37 cellular contexts compared by ENCODE assay signal in the genomic region with DNA sequence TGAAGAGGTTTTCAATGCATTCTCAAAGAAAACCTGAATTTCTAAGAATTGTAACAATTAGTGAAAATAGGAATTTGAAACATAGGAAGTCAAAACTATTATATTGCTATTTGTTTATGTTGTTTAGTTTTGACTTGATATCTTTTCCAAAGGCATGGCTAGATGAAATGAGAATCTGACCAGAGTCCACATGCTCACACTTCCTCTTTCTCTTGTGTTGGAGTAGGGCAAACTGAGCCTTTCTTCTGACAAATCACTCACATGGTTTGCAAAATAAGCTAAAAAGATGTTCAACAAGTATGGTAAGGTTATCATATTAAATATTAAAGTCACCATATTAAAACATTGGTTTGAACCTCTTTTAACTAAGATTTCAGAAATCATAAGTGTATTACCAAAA.
"Had no signal": no experiment of that assay in that cellular context is flagged by ENCODE, and none has a peak within 500 bp of the region (broad histone marks: within the 10 kb centered on the region; RNA-seq: fewer than 3 reads in every experiment).

No MANE protein-coding gene starts in this region.

- DNase-seq: activated CD4-positive, alpha-beta memory T cell treated with anti-CD3 and anti-CD28 coated beads, Interleukin-2, amount 10 ng/mL, durations not matched to agents 7 days and 5 days; activated CD4-positive, alpha-beta T cell treated with anti-CD3 and anti-CD28 coated beads for 1 hour; activated CD4-positive, alpha-beta T cell treated with anti-CD3 and anti-CD28 coated beads for 48 hours; activated CD4-positive, CD25-positive, alpha-beta regulatory T cell; activated CD8-positive, alpha-beta memory T cell treated with anti-CD3 and anti-CD28 coated beads for 24 hours; activated CD8-positive, alpha-beta memory T cell treated with anti-CD3 and anti-CD28 coated beads, Interleukin-2, amount 10 ng/mL, durations not matched to agents 7 days and 5 days; activated CD8-positive, alpha-beta memory T cell treated with anti-CD3 and anti-CD28 coated beads, Interleukin-2, amount 50 U/mL, for 48 hours; activated effector memory CD4-positive, alpha-beta T cell treated with Interleukin-2 at 50 U/mL for 16 hours; activated naive CD4-positive, alpha-beta T cell treated with anti-CD3 and anti-CD28 coated beads, Interleukin-2, amount 10 ng/mL, durations not matched to agents 7 days and 5 days; activated naive CD8-positive, alpha-beta T cell treated with anti-CD3 and anti-CD28 coated beads, Interleukin-2, amount 50 U/mL, for 24 hours; activated T-cell treated with anti-CD3 and anti-CD28 coated beads, Interleukin-2, amount 50 U/mL, for 48 hours; anterior cingulate cortex; caudate nucleus; cerebellar nuclear complex; MG63; NCI-H1048; NCI-H1105 treated with DMSO at 0.1 percent for 48 hours; NCI-H1436; NCI-H1694; NCI-H1930; NCI-H2081 treated with DMSO at 0.1 percent for 48 hours; NCI-H226; NCI-H446 treated with DMSO at 0.1 percent for 48 hours; NCI-H524; NK-92 treated with Interleukin-12 subunit alpha and Interleukin-12 subunit beta, amount 100 ng/mL, for 24 hours; PC-3; Peyer's patch; RPMI8226; SHP77 treated with DMSO at 0.1 percent for 48 hours; SK-N-SH; SW 1271; T-helper 1 cell; T-helper 2 cell; T-helper 9 cell; WERI-Rb-1 had no signal

- ATAC-seq: activated CD8-positive, alpha-beta memory T cell treated with anti-CD3 and anti-CD28 coated beads, Interleukin-2, amount 10 ng/mL, durations not matched to agents 7 days and 5 days; activated naive CD8-positive, alpha-beta T cell treated with anti-CD3 and anti-CD28 coated beads, Interleukin-2, amount 50 U/mL, for 24 hours; K562; PC-3 had no signal

- H3K36me3 ChIP-seq: MG63, Peyer's patch, SJSA1, WERI-Rb-1 had no signal

- H3K4me2 ChIP-seq: SK-N-SH had no signal

- H3K9ac ChIP-seq: SK-N-SH had no signal

- H3K27ac ChIP-seq: Peyer's patch, SJSA1, WERI-Rb-1 had no signal

- H3K4me1 ChIP-seq: Peyer's patch, SJSA1 had no signal

- H3K4me3 ChIP-seq: K562, MG63, Peyer's patch, SJSA1 had no signal

- H3K27me3 ChIP-seq: MG63, Peyer's patch had no signal

- H3K9me3 ChIP-seq: MG63, Peyer's patch, SJSA1, SK-N-SH had no signal
